ENCODE assay signal across 30 cellular contexts in genomic region chr15:40242671-40243070, GRCh38. TPM values are rescaled to one million over a fixed set of nuclear protein-coding genes. Genes with fewer than 3 reads are reported as not detected.
DNase-seq lines count a peak whose midpoint lies in the region; ATAC-seq, FAIRE-seq and TF ChIP-seq lines count a peak whose summit lies in the region.
"Had no signal": no experiment of that assay in that cellular context is flagged by ENCODE, and none has a peak within 500 bp of the region (broad histone marks: within the 10 kb centered on the region; RNA-seq: fewer than 3 reads in every experiment).

No MANE protein-coding gene starts in this region.

- ATAC-seq in stimulated activated effector memory CD8-positive, alpha-beta T cell treated with anti-CD3 and anti-CD28 coated beads, Interleukin-12 subunit alpha, Interleukin-12 subunit beta, amount 100 ng/mL, for 72 hours = no peak
- no peak for ATAC-seq in natural killer cell
- no peak for ATAC-seq in natural killer cell treated with Interleukin-12 subunit alpha and Interleukin-12 subunit beta and Interleukin-15 and Interleukin-18, amount 100 ng/mL, for 72 hours
- ATAC-seq: activated CD8-positive, alpha-beta T cell treated with anti-CD3 and anti-CD28 coated beads for 36 hours; gastrocnemius medialis; HCT116; left cardiac atrium; right cardiac atrium; stimulated activated naive CD8-positive, alpha-beta T cell treated with anti-CD3 and anti-CD28 coated beads, Interleukin-15, amount 100 ng/mL, for 72 hours had no signal

- intact Hi-C loops in esophagus squamous epithelium (cut with DNase I) = no loop called here
- intact Hi-C loops in natural killer cell (cut with micrococcal nuclease) = no loop called here

- H3K9ac ChIP-seq in astrocyte (ENCODE audit: low read length) = no peak overlapping the region
- H3K9ac ChIP-seq: BLaER1 had no signal

- no peak for TF ChIP-seq POLR2A in esophagus squamous epithelium (IDR thresholded peaks at IDR 0.05)

- H3K4me3 Mint-ChIP-seq in astrocyte (ENCODE audit: unreplicated experiment) = no peak overlapping the region
- no peak overlapping the region for H3K4me3 Mint-ChIP-seq in stimulated activated effector memory CD8-positive, alpha-beta T cell treated with anti-CD3 and anti-CD28 coated beads, Interleukin-12 subunit alpha, Interleukin-12 subunit beta, amount 100 ng/mL, for 72 hours
- no peak overlapping the region for H3K4me3 Mint-ChIP-seq in natural killer cell
- no peak overlapping the region for H3K4me3 Mint-ChIP-seq in natural killer cell treated with Interleukin-12 subunit alpha and Interleukin-12 subunit beta and Interleukin-15 and Interleukin-18, amount 100 ng/mL, for 72 hours
- H3K4me3 Mint-ChIP-seq: activated CD8-positive, alpha-beta T cell treated with anti-CD3 and anti-CD28 coated beads for 36 hours; activated naive CD8-positive, alpha-beta T cell treated with anti-CD3 and anti-CD28 coated beads for 36 hours; dendritic cell treated with granulocyte-macrophage colony-stimulating factor and Interleukin-4, amounts not matched to agents 40 ng/mL and 50 ng/mL, for 4 days; memory B cell; neural crest cell; stimulated activated naive CD8-positive, alpha-beta T cell treated with anti-CD3 and anti-CD28 coated beads, Interleukin-15, amount 100 ng/mL, for 72 hours had no signal

- H3K27ac ChIP-seq in astrocyte (ENCODE audit: low read depth, low read length) (no peak overlapping the region), esophagus squamous epithelium (peak overlapping the region in 3 of 4 donors; percentile 82 to 94 (median 84))
- H3K27ac ChIP-seq: ascending aorta, BLaER1, gastrocnemius medialis, spleen, thyroid gland had no signal

- H3K4me1 Mint-ChIP-seq in astrocyte (ENCODE audit: low read depth, unreplicated experiment) (peaks cover 22% of the 10 kb centered on the region), natural killer cell (peaks cover 7 to 11% of the 10 kb centered on the region in 2 donors)
- H3K4me1 Mint-ChIP-seq in stimulated activated effector memory CD8-positive, alpha-beta T cell treated with anti-CD3 and anti-CD28 coated beads, Interleukin-12 subunit alpha, Interleukin-12 subunit beta, amount 100 ng/mL, for 72 hours = peaks cover 21% of the 10 kb centered on the region
- H3K4me1 Mint-ChIP-seq in natural killer cell treated with Interleukin-12 subunit alpha and Interleukin-12 subunit beta and Interleukin-15 and Interleukin-18, amount 100 ng/mL, for 72 hours (ENCODE audit: low read depth in 2 of 2) = peaks cover 4 to 10% of the 10 kb centered on the region in 2 donors

- peaks cover 3% of the 10 kb centered on the region for H3K36me3 Mint-ChIP-seq in astrocyte (ENCODE audit: low read depth, unreplicated experiment)
- H3K36me3 Mint-ChIP-seq in stimulated activated effector memory CD8-positive, alpha-beta T cell treated with anti-CD3 and anti-CD28 coated beads, Interleukin-12 subunit alpha, Interleukin-12 subunit beta, amount 100 ng/mL, for 72 hours = no peaks in the 10 kb centered on the region
- no peaks in the 10 kb centered on the region for H3K36me3 Mint-ChIP-seq in natural killer cell
- H3K36me3 Mint-ChIP-seq in natural killer cell treated with Interleukin-12 subunit alpha and Interleukin-12 subunit beta and Interleukin-15 and Interleukin-18, amount 100 ng/mL, for 72 hours = no peaks in the 10 kb centered on the region
- H3K36me3 Mint-ChIP-seq: activated naive CD8-positive, alpha-beta T cell treated with anti-CD3 and anti-CD28 coated beads for 36 hours; memory B cell had no signal

- no peaks in the 10 kb centered on the region for H3K79me2 ChIP-seq in astrocyte (ENCODE audit: insufficient read depth, low read length)

- peaks cover 11% of the 10 kb centered on the region for H3K4me1 ChIP-seq in astrocyte (ENCODE audit: insufficient read depth, low read length)
- peaks cover 49 to 96% (median 52%) of the 10 kb centered on the region in 3 donors for H3K4me1 ChIP-seq in esophagus squamous epithelium

- H3K27ac Mint-ChIP-seq in astrocyte (ENCODE audit: unreplicated experiment) (peak overlapping the region; percentile 80), natural killer cell (no peak overlapping the region)
- peak overlapping the region; percentile 14 for H3K27ac Mint-ChIP-seq in stimulated activated effector memory CD8-positive, alpha-beta T cell treated with anti-CD3 and anti-CD28 coated beads, Interleukin-12 subunit alpha, Interleukin-12 subunit beta, amount 100 ng/mL, for 72 hours
- no peak overlapping the region for H3K27ac Mint-ChIP-seq in natural killer cell treated with Interleukin-12 subunit alpha and Interleukin-12 subunit beta and Interleukin-15 and Interleukin-18, amount 100 ng/mL, for 72 hours
- H3K27ac Mint-ChIP-seq: activated CD8-positive, alpha-beta T cell treated with anti-CD3 and anti-CD28 coated beads for 36 hours; activated naive CD8-positive, alpha-beta T cell treated with anti-CD3 and anti-CD28 coated beads for 36 hours; dendritic cell treated with granulocyte-macrophage colony-stimulating factor and Interleukin-4, amounts not matched to agents 40 ng/mL and 50 ng/mL, for 4 days; memory B cell; stimulated activated naive CD8-positive, alpha-beta T cell treated with anti-CD3 and anti-CD28 coated beads, Interleukin-15, amount 100 ng/mL, for 72 hours had no signal

- H3K27me3 ChIP-seq in H7 (ENCODE audit: control insufficient read depth, insufficient read depth, low read length) = peaks cover 4% of the 10 kb centered on the region
- peaks cover 3% of the 10 kb centered on the region for H3K27me3 ChIP-seq in astrocyte (ENCODE audit: insufficient read depth, low read length)
- peaks cover 0 to 21% (median 0%) of the 10 kb centered on the region in 4 donors for H3K27me3 ChIP-seq in esophagus squamous epithelium
- H3K27me3 ChIP-seq: ascending aorta, thyroid gland had no signal

- WGBS in esophagus squamous epithelium, 2 donors = 68 to 85% methylated on average over 8 of the region's 8 CpGs

- peaks cover 4% of the 10 kb centered on the region for H3K9me3 Mint-ChIP-seq in astrocyte (ENCODE audit: unreplicated experiment)
- no peaks in the 10 kb centered on the region for H3K9me3 Mint-ChIP-seq in stimulated activated effector memory CD8-positive, alpha-beta T cell treated with anti-CD3 and anti-CD28 coated beads, Interleukin-12 subunit alpha, Interleukin-12 subunit beta, amount 100 ng/mL, for 72 hours
- H3K9me3 Mint-ChIP-seq in natural killer cell = no peaks in the 10 kb centered on the region
- no peaks in the 10 kb centered on the region for H3K9me3 Mint-ChIP-seq in natural killer cell treated with Interleukin-12 subunit alpha and Interleukin-12 subunit beta and Interleukin-15 and Interleukin-18, amount 100 ng/mL, for 72 hours
- H3K9me3 Mint-ChIP-seq: activated CD8-positive, alpha-beta T cell treated with anti-CD3 and anti-CD28 coated beads for 36 hours; activated naive CD8-positive, alpha-beta T cell treated with anti-CD3 and anti-CD28 coated beads for 36 hours; dendritic cell treated with granulocyte-macrophage colony-stimulating factor and Interleukin-4, amounts not matched to agents 40 ng/mL and 50 ng/mL, for 4 days; memory B cell; neural crest cell; stimulated activated naive CD8-positive, alpha-beta T cell treated with anti-CD3 and anti-CD28 coated beads, Interleukin-15, amount 100 ng/mL, for 72 hours had no signal

- peaks cover 5% of the 10 kb centered on the region for H4K20me1 ChIP-seq in astrocyte (ENCODE audit: insufficient read depth, low read length)
- H4K20me1 ChIP-seq: BLaER1 had no signal

- peaks cover 43% of the 10 kb centered on the region for H3K27me3 Mint-ChIP-seq in astrocyte (ENCODE audit: low read depth, unreplicated experiment)
- peaks cover 14 to 17% of the 10 kb centered on the region in 2 donors for H3K27me3 Mint-ChIP-seq in natural killer cell (ENCODE audit: low read depth in 2 of 2)
- H3K27me3 Mint-ChIP-seq in natural killer cell treated with Interleukin-12 subunit alpha and Interleukin-12 subunit beta and Interleukin-15 and Interleukin-18, amount 100 ng/mL, for 72 hours = peaks cover 8 to 12% of the 10 kb centered on the region in 2 donors

- H3K4me3 ChIP-seq in H7 (ENCODE audit: insufficient read depth, low read depth, low read length) (no peak overlapping the region), astrocyte (ENCODE audit: insufficient read depth, low read depth, low read length) (no peak overlapping the region), esophagus squamous epithelium (peak overlapping the region in 1 of 4 donors; percentile 50)
- H3K4me3 ChIP-seq: ascending aorta, BLaER1, gastrocnemius medialis, spleen, thyroid gland had no signal

- H3K36me3 ChIP-seq in H7 (replicated peaks; ENCODE audit: control insufficient read depth, insufficient read depth, low read length) (no peaks in the 10 kb centered on the region), astrocyte (ENCODE audit: insufficient read depth, low read length) (no peaks in the 10 kb centered on the region), esophagus squamous epithelium (peaks cover 0 to 6% (median 0%) of the 10 kb centered on the region in 3 donors)
- H3K36me3 ChIP-seq: ascending aorta, BLaER1, gastrocnemius medialis, spleen, thyroid gland had no signal

- no peak for FAIRE-seq in astrocyte (lab: Jason Lieb, UNC)

- no peaks in the 10 kb centered on the region for H3K9me3 ChIP-seq in astrocyte (ENCODE audit: insufficient read depth, low read depth, low read length)
- no peaks in the 10 kb centered on the region for H3K9me3 ChIP-seq in esophagus squamous epithelium
- H3K9me3 ChIP-seq: ascending aorta, BLaER1, gastrocnemius medialis, spleen, thyroid gland had no signal

- DNase-seq in H7 = peak; percentile 44
- DNase-seq in astrocyte (ENCODE audit: low read depth) = no peak
- no peak for DNase-seq in esophagus squamous epithelium (lab: John Stamatoyannopoulos, UW)
- DNase-seq in stimulated activated effector memory CD8-positive, alpha-beta T cell treated with anti-CD3 and anti-CD28 coated beads, Interleukin-12 subunit alpha, Interleukin-12 subunit beta, amount 100 ng/mL, for 72 hours (ENCODE audit: low spot score in 2 of 2) = no peak
- DNase-seq in natural killer cell = no peak
- no peak for DNase-seq in NCI-H2081 treated with DMSO at 0.1 percent for 48 hours (lab: John Stamatoyannopoulos, UW)
- DNase-seq in natural killer cell treated with Interleukin-12 subunit alpha and Interleukin-12 subunit beta and Interleukin-15 and Interleukin-18, amount 100 ng/mL, for 72 hours (ENCODE audit: low spot score) = no peak
- DNase-seq: activated CD4-positive, CD25-positive, alpha-beta regulatory T cell treated with anti-CD3 and anti-CD28 coated beads, Interleukin-2, amount 50 U/mL, for 72 hours; activated CD8-positive, alpha-beta T cell treated with anti-CD3 and anti-CD28 coated beads for 36 hours; activated naive CD8-positive, alpha-beta T cell treated with anti-CD3 and anti-CD28 coated beads for 36 hours; caudate nucleus; gastrocnemius medialis; left cardiac atrium; NCI-H1417 treated with DMSO at 0.1 percent for 48 hours; NCI-H2029 treated with DMSO at 0.1 percent for 48 hours; NCI-H526; NK-92 treated with Interleukin-12 subunit alpha and Interleukin-12 subunit beta, amount 100 ng/mL, for 24 hours; Right ventricle myocardium superior; stimulated activated CD4-positive, alpha-beta T cell treated with anti-CD3 and anti-CD28 coated beads, Interleukin-2, amount 100 ng/mL, for 24 hours; stimulated activated naive CD8-positive, alpha-beta T cell treated with anti-CD3 and anti-CD28 coated beads, Interleukin-15, amount 100 ng/mL, for 72 hours; thyroid gland had no signal

- no peak overlapping the region for H2AFZ ChIP-seq in astrocyte (ENCODE audit: low read depth, low read length)

- H3K4me2 ChIP-seq in astrocyte (ENCODE audit: low read length) = no peak overlapping the region
- H3K4me2 ChIP-seq: BLaER1 had no signal

- no peak for TF ChIP-seq CTCF in astrocyte (IDR thresholded peaks at IDR 0.05; ENCODE audit: insufficient read depth, low read depth, low read length)
- TF ChIP-seq CTCF in esophagus squamous epithelium (IDR thresholded peaks at IDR 0.05) = no peak
- TF ChIP-seq CTCF in natural killer cell (IDR thresholded peaks at IDR 0.05) = no peak

RNA-seq across cellular contexts. Expression of gene PAK6, which starts 3.8 kb away (rescaled TPM):
- 4.9 and 8.4 TPM in 2 replicates for total RNA-seq in H7 (2014; rRNA removed; shearing (Covaris generic))
- total RNA-seq in astrocyte = 0.38 and 1.1 TPM in 2 replicates
- total RNA-seq in esophagus squamous epithelium = 10 to 100 TPM; 31.5 to 53.5 (median 37.2) TPM
- 10 to 100 TPM in 1 of 3 donors, 1 to 10 TPM in 2; 7.6 to 10.9 (median 7.9) TPM for total RNA-seq in natural killer cell
- total RNA-seq in natural killer cell treated with Interleukin-12 subunit alpha and Interleukin-12 subunit beta and Interleukin-15 and Interleukin-18, amount 100 ng/mL, for 72 hours = 1 to 10 TPM; 1.9 to 2.9 TPM
- total RNA-seq: ascending aorta had no signal

RNA-seq across cellular contexts. Expression of gene ANKRD63, which starts 40.2 kb away (rescaled TPM):
- total RNA-seq in H7 (2014; rRNA removed; shearing (Covaris generic)) = 0.22 and 0.45 TPM in 2 replicates
- total RNA-seq in astrocyte = not detected in 2 replicates
- not detected for total RNA-seq in esophagus squamous epithelium
- not detected for total RNA-seq in natural killer cell
- not detected for total RNA-seq in natural killer cell treated with Interleukin-12 subunit alpha and Interleukin-12 subunit beta and Interleukin-15 and Interleukin-18, amount 100 ng/mL, for 72 hours
- total RNA-seq: activated CD8-positive, alpha-beta T cell treated with anti-CD3 and anti-CD28 coated beads for 36 hours; activated naive CD8-positive, alpha-beta T cell treated with anti-CD3 and anti-CD28 coated beads for 36 hours; ascending aorta; gastrocnemius medialis; LHCN-M2; neural crest cell; spleen had no signal

Comparison
In these comparisons a context has a peak if more than half of its experiments do, and no peak if none do; other contexts are left out.
1. H3K27ac Mint-ChIP-seq: peak in astrocyte (single experiment) and stimulated activated effector memory CD8-positive, alpha-beta T cell treated with anti-CD3 and anti-CD28 coated beads, Interleukin-12 subunit alpha, Interleukin-12 subunit beta, amount 100 ng/mL, for 72 hours (single experiment); none in natural killer cell (0 of 2) and natural killer cell treated with Interleukin-12 subunit alpha and Interleukin-12 subunit beta and Interleukin-15 and Interleukin-18, amount 100 ng/mL, for 72 hours (0 of 2).